Comparison of ENCODE assay signal across 1 cellular context in the genomic region with DNA sequence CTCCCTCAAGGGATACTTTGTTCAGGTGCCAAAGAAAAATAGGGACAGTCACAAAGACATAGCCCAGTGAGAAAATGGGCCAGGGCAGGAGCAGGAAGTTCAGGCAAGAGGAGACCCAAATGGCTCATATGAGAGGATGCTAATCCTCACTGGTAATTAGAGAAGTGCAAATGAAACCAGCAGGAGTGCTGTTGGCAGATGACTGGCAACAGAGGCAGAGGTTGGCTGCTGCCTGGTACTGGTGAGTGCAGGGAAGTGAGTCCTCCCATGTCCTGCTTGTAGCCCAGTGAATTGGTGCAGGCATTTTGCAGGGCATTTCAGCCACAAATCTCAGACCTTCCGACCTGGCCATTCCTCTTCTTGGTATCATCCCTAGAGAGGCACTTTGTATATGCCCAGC.
TF ChIP-seq lines count a peak whose summit lies in the region.

No MANE protein-coding gene starts in this region.

TF ChIP-seq in GM23338, 12 proteins besides CTCF, POLR2A, EP300 and RAD21 (continued from another document):
- TF ChIP-seq, protein P1, sequence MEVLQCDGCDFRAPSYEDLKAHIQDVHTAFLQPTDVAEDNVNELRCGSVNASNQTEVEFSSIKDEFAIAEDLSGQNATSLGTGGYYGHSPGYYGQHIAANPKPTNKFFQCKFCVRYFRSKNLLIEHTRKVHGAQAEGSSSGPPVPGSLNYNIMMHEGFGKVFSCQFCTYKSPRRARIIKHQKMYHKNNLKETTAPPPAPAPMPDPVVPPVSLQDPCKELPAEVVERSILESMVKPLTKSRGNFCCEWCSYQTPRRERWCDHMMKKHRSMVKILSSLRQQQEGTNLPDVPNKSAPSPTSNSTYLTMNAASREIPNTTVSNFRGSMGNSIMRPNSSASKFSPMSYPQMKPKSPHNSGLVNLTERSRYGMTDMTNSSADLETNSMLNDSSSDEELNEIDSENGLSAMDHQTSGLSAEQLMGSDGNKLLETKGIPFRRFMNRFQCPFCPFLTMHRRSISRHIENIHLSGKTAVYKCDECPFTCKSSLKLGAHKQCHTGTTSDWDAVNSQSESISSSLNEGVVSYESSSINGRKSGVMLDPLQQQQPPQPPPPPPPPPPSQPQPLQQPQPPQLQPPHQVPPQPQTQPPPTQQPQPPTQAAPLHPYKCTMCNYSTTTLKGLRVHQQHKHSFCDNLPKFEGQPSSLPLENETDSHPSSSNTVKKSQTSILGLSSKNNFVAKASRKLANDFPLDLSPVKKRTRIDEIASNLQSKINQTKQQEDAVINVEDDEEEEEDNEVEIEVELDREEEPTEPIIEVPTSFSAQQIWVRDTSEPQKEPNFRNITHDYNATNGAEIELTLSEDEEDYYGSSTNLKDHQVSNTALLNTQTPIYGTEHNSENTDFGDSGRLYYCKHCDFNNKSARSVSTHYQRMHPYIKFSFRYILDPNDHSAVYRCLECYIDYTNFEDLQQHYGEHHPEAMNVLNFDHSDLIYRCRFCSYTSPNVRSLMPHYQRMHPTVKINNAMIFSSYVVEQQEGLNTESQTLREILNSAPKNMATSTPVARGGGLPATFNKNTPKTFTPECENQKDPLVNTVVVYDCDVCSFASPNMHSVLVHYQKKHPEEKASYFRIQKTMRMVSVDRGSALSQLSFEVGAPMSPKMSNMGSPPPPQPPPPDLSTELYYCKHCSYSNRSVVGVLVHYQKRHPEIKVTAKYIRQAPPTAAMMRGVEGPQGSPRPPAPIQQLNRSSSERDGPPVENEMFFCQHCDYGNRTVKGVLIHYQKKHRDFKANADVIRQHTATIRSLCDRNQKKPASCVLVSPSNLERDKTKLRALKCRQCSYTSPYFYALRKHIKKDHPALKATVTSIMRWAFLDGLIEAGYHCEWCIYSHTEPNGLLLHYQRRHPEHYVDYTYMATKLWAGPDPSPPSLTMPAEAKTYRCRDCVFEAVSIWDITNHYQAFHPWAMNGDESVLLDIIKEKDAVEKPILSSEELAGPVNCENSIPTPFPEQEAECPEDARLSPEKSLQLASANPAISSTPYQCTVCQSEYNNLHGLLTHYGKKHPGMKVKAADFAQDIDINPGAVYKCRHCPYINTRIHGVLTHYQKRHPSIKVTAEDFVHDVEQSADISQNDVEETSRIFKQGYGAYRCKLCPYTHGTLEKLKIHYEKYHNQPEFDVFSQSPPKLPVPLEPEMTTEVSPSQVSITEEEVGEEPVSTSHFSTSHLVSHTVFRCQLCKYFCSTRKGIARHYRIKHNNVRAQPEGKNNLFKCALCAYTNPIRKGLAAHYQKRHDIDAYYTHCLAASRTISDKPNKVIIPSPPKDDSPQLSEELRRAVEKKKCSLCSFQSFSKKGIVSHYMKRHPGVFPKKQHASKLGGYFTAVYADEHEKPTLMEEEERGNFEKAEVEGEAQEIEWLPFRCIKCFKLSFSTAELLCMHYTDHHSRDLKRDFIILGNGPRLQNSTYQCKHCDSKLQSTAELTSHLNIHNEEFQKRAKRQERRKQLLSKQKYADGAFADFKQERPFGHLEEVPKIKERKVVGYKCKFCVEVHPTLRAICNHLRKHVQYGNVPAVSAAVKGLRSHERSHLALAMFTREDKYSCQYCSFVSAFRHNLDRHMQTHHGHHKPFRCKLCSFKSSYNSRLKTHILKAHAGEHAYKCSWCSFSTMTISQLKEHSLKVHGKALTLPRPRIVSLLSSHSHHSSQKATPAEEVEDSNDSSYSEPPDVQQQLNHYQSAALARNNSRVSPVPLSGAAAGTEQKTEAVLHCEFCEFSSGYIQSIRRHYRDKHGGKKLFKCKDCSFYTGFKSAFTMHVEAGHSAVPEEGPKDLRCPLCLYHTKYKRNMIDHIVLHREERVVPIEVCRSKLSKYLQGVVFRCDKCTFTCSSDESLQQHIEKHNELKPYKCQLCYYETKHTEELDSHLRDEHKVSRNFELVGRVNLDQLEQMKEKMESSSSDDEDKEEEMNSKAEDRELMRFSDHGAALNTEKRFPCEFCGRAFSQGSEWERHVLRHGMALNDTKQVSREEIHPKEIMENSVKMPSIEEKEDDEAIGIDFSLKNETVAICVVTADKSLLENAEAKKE (CRISPR knock-in tag; IDR thresholded peaks at IDR 0.05): no peak
- TF ChIP-seq EZH2phosphoT487 (IDR thresholded peaks at IDR 0.05; ENCODE audit: unreplicated experiment) (no peak), ZNF114 (CRISPR knock-in tag; IDR thresholded peaks at IDR 0.05) (no peak), JUNB (IDR thresholded peaks at IDR 0.05; ENCODE audit: unreplicated experiment) (no peak), POLR2AphosphoS5 (IDR thresholded peaks at IDR 0.05; ENCODE audit: low read depth) (no peak)
- TF ChIP-seq, protein P2, sequence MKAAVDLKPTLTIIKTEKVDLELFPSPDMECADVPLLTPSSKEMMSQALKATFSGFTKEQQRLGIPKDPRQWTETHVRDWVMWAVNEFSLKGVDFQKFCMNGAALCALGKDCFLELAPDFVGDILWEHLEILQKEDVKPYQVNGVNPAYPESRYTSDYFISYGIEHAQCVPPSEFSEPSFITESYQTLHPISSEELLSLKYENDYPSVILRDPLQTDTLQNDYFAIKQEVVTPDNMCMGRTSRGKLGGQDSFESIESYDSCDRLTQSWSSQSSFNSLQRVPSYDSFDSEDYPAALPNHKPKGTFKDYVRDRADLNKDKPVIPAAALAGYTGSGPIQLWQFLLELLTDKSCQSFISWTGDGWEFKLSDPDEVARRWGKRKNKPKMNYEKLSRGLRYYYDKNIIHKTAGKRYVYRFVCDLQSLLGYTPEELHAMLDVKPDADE (IDR thresholded peaks at IDR 0.05): no peak
